ENCODE assay signal across 8 cellular contexts in genomic region chr12:65823481-65824313, GRCh38. TPM values are rescaled to one million over a fixed set of nuclear protein-coding genes. Genes with fewer than 3 reads are reported as not detected.
DNase-seq lines count a peak whose midpoint lies in the region; ATAC-seq, FAIRE-seq and TF ChIP-seq lines count a peak whose summit lies in the region.

No MANE protein-coding gene starts in this region.

- no peaks in the 10 kb centered on the region for H3K27me3 ChIP-seq in cardiac muscle cell
- H3K27me3 ChIP-seq in parathyroid adenoma (ENCODE audit: control insufficient read depth, insufficient read depth, low read length) = peaks cover 9% of the 10 kb centered on the region

- peak overlapping the region; percentile 72 for H2AFZ ChIP-seq in parathyroid adenoma

- peaks cover 66% of the 10 kb centered on the region for H3K27me3 Mint-ChIP-seq in activated T-cell treated with anti-CD3 and anti-CD28 coated beads, Interleukin-2, amount 50 U/mL, for 72 hours (ENCODE audit: low read depth)

- H3K36me3 Mint-ChIP-seq in activated T-cell treated with anti-CD3 and anti-CD28 coated beads, Interleukin-2, amount 50 U/mL, for 72 hours (ENCODE audit: insufficient read depth in 2 of 2) = peaks cover 0 to 5% of the 10 kb centered on the region in 2 donors

- H3K4me3 Mint-ChIP-seq in activated T-cell treated with anti-CD3 and anti-CD28 coated beads, Interleukin-2, amount 50 U/mL, for 72 hours = peak overlapping the region; percentile 81 to 95

- H3K79me2 ChIP-seq in parathyroid adenoma = no peaks in the 10 kb centered on the region

- H3K9me3 ChIP-seq in cardiac muscle cell (ENCODE audit: low read depth) (no peaks in the 10 kb centered on the region), parathyroid adenoma (ENCODE audit: control insufficient read depth, low read length) (no peaks in the 10 kb centered on the region)

- H3K27ac ChIP-seq in cardiac muscle cell (peak overlapping the region; percentile 76), parathyroid adenoma (no peak overlapping the region)

- H3K27ac Mint-ChIP-seq in activated T-cell treated with anti-CD3 and anti-CD28 coated beads, Interleukin-2, amount 50 U/mL, for 72 hours = no peak overlapping the region

- H3K4me1 Mint-ChIP-seq in activated T-cell treated with anti-CD3 and anti-CD28 coated beads, Interleukin-2, amount 50 U/mL, for 72 hours (ENCODE audit: low read depth) = peaks cover 24% of the 10 kb centered on the region

- no peaks in the 10 kb centered on the region for H3K36me3 ChIP-seq in cardiac muscle cell
- no peaks in the 10 kb centered on the region for H3K36me3 ChIP-seq in parathyroid adenoma (ENCODE audit: control insufficient read depth, insufficient read depth, low read length)

- peak; percentile 60 for FAIRE-seq in HTR-8/SVneo (lab: Jason Lieb, UNC)

- peaks cover 23% of the 10 kb centered on the region for H3K4me1 ChIP-seq in cardiac muscle cell (ENCODE audit: low read depth)
- H3K4me1 ChIP-seq in parathyroid adenoma = no peaks in the 10 kb centered on the region

- H3K4me2 ChIP-seq in parathyroid adenoma (ENCODE audit: low read length) = peak overlapping the region; percentile 81

- DNase-seq in DMS114 treated with DMSO at 0.1 percent for 48 hours (lab: John Stamatoyannopoulos, UW; ENCODE audit: unreplicated experiment) = peak; percentile 89
- DNase-seq in HTR-8/SVneo (ENCODE audit: insufficient read length, low spot score) = peak; percentile 24
- DNase-seq in activated T-cell treated with anti-CD3 and anti-CD28 coated beads, Interleukin-2, amount 50 U/mL, for 72 hours = peak; percentile 4 to 9
- DNase-seq in cardiac muscle cell (ENCODE audit: low read depth in 1 of 2, low spot score in 1 of 2) = peak; percentile 77 to 86
- DNase-seq in superior temporal gyrus (ENCODE audit: extremely low spot score) = no peak

- peaks cover 0 to 2% of the 10 kb centered on the region in 2 donors for H3K9me3 Mint-ChIP-seq in activated T-cell treated with anti-CD3 and anti-CD28 coated beads, Interleukin-2, amount 50 U/mL, for 72 hours

- H3K4me3 ChIP-seq in cardiac muscle cell (peak overlapping the region; percentile 93), parathyroid adenoma (ENCODE audit: low read depth, low read length) (peak overlapping the region; percentile 43)

- peak; percentile 23 to 29 for ATAC-seq in activated T-cell treated with anti-CD3 and anti-CD28 coated beads, Interleukin-2, amount 50 U/mL, for 72 hours (replicated peaks in 1 of 2)
- ATAC-seq in HG02588 (IDR thresholded peaks at IDR 0.05; ENCODE audit: unreplicated experiment) = no peak
- ATAC-seq in GM18502 (IDR thresholded peaks at IDR 0.05; ENCODE audit: poor library complexity, unreplicated experiment) = no peak

- H3K9ac ChIP-seq in parathyroid adenoma = no peak overlapping the region

- TF ChIP-seq CTCF in cardiac muscle cell (IDR thresholded peaks at IDR 0.05; ENCODE audit: low read depth, low read length) = no peak
- TF ChIP-seq CTCF in parathyroid adenoma (IDR thresholded peaks at IDR 0.05) = no peak

RNA-seq across cellular contexts. Expression of gene HMGA2, which starts 0.6 kb away (rescaled TPM):
- not detected for total RNA-seq in activated T-cell treated with anti-CD3 and anti-CD28 coated beads, Interleukin-2, amount 50 U/mL, for 72 hours
- total RNA-seq in cardiac muscle cell = 77.4 and 85.4 TPM in 2 replicates
- polyA plus RNA-seq in cardiac muscle cell = 4.7 and 11.9 TPM in 2 replicates

Comparison
In these comparisons a context has a peak if more than half of its experiments do, and no peak if none do; other contexts are left out.
1. ATAC-seq: peak in activated T-cell treated with anti-CD3 and anti-CD28 coated beads, Interleukin-2, amount 50 U/mL, for 72 hours (2 of 2); none in HG02588 (single experiment) and GM18502 (single experiment).
2. RNA of gene HMGA2, which starts 0.6 kb away (total RNA-seq): 77.4 to 85.4 TPM in cardiac muscle cell; not detected in activated T-cell treated with anti-CD3 and anti-CD28 coated beads, Interleukin-2, amount 50 U/mL, for 72 hours; every median in the first group is over 10 times any median in the second.